Comparison of ENCODE assay signal across 22 cellular contexts in the genomic region with DNA sequence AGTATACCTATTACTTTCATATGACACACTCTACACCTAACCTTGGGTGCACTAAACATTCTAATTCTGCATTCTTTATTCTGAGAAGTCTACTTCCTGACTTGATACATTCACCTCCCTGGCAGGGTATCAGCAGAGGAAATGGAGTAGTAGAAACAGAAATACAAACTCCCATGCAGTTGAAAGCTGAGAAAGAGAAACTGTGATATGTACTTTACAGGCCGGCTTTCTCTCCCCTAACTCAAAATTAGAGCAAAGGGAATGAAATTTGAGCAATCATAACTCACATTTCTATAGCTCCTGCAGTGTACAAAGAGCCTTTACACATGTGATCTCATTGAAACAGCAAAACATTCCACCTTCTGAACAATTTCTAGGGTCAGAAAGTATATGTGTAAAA.
DNase-seq lines count a peak whose midpoint lies in the region; ATAC-seq, FAIRE-seq and TF ChIP-seq lines count a peak whose summit lies in the region.
"Had no signal": no experiment of that assay in that cellular context is flagged by ENCODE, and none has a peak within 500 bp of the region (broad histone marks: within the 10 kb centered on the region; RNA-seq: fewer than 3 reads in every experiment).

No MANE protein-coding gene starts in this region.

- H3K4me3 ChIP-seq in ascending aorta = no peak overlapping the region
- no peak overlapping the region for H3K4me3 ChIP-seq in fibroblast of villous mesenchyme (ENCODE audit: low read depth, low read length)
- H3K4me3 ChIP-seq in sigmoid colon = no peak overlapping the region
- no peak overlapping the region for H3K4me3 ChIP-seq in A673 (ENCODE audit: low read depth, low read length, poor library complexity, severe bottlenecking)
- H3K4me3 ChIP-seq: colonic mucosa had no signal

- intact Hi-C loops in ascending aorta (cut with DNase I) (loop anchor here (5.0 kb wide), 1 partner anchor 34 kb away; no protein-coding TSS in a partner anchor), sigmoid colon (cut with DNase I) (loop anchor here (5.0 kb wide), 1 partner anchor 184 kb away; no protein-coding TSS in a partner anchor), A673 (cut with micrococcal nuclease; ENCODE audit: unreplicated experiment) (no loop called here)

- H3K9me3 Mint-ChIP-seq in HFFc6 = no peaks in the 10 kb centered on the region
- H3K9me3 Mint-ChIP-seq: IgD-negative memory B cell had no signal

- no peaks in the 10 kb centered on the region for H3K36me3 ChIP-seq in ascending aorta
- no peaks in the 10 kb centered on the region for H3K36me3 ChIP-seq in sigmoid colon
- H3K36me3 ChIP-seq in A673 (ENCODE audit: insufficient read depth, low read length, poor library complexity, severe bottlenecking) = no peaks in the 10 kb centered on the region
- H3K36me3 ChIP-seq: colonic mucosa had no signal

- no peak for ATAC-seq in GM18858 (IDR thresholded peaks at IDR 0.05; ENCODE audit: unreplicated experiment)

- H3K27ac ChIP-seq in ascending aorta = peak overlapping the region; percentile 72 to 87
- peak overlapping the region in 3 of 4 donors; percentile 25 to 49 (median 40) for H3K27ac ChIP-seq in sigmoid colon
- no peak overlapping the region for H3K27ac ChIP-seq in A673 (ENCODE audit: low read depth, low read length, poor library complexity, severe bottlenecking)
- H3K27ac ChIP-seq: colonic mucosa, epithelial cell of prostate had no signal

- H3K27me3 ChIP-seq in ascending aorta = no peaks in the 10 kb centered on the region
- H3K27me3 ChIP-seq in sigmoid colon = no peaks in the 10 kb centered on the region
- no peaks in the 10 kb centered on the region for H3K27me3 ChIP-seq in A673 (replicated peaks; ENCODE audit: insufficient read depth, low read depth, low read length, poor library complexity)
- H3K27me3 ChIP-seq: colonic mucosa had no signal

- H3K4me1 Mint-ChIP-seq in HFFc6 (ENCODE audit: low read depth) = peaks cover 62% of the 10 kb centered on the region
- H3K4me1 Mint-ChIP-seq: IgD-negative memory B cell had no signal

- 71 to 90% methylated on average over 1 of the region's 1 CpG for WGBS in sigmoid colon, 2 donors

- DNase-seq in HFFc6 = no peak
- DNase-seq in ascending aorta (ENCODE audit: low spot score in 2 of 2) = no peak
- peak; percentile 17 for DNase-seq in fibroblast of villous mesenchyme (ENCODE audit: low read depth)
- DNase-seq in sigmoid colon = no peak
- DNase-seq in D721Med (ENCODE audit: insufficient read length, low spot score) = no peak
- DNase-seq in GM19238 (ENCODE audit: insufficient read length, low spot score) = no peak
- no peak for DNase-seq in A673 (ENCODE audit: low spot score)
- DNase-seq: activated effector memory CD4-positive, alpha-beta T cell treated with anti-CD3 and anti-CD28 coated beads, Interleukin-2, amount 50 U/mL, for 16 hours; amniotic stem cell; GDM1; midbrain; NCI-H2081; NCI-H510A treated with DMSO at 0.1 percent for 48 hours; stimulated activated CD4-positive, alpha-beta T cell treated with anti-CD3 and anti-CD28 coated beads, Interleukin-2, amount 100 ng/mL, for 48 hours; substantia nigra; T1000 had no signal

- TF ChIP-seq EP300 in sigmoid colon (IDR thresholded peaks at IDR 0.05) = no peak

- no peak for TF ChIP-seq CTCF in HFFc6 (IDR thresholded peaks at IDR 0.05)
- no peak for TF ChIP-seq CTCF in ascending aorta (IDR thresholded peaks at IDR 0.05)
- no peak for TF ChIP-seq CTCF in fibroblast of villous mesenchyme (IDR thresholded peaks at IDR 0.05; ENCODE audit: insufficient read depth, low read depth, low read length)
- no peak for TF ChIP-seq CTCF in sigmoid colon (IDR thresholded peaks at IDR 0.05)
- TF ChIP-seq CTCF in D721Med (IDR thresholded peaks at IDR 0.05; ENCODE audit: insufficient read depth, missing control alignments) = no peak
- no peak for TF ChIP-seq CTCF in A673 (conservative IDR thresholded peaks at IDR 0.05; ENCODE audit: low read depth, low read length)

- no peaks in the 10 kb centered on the region for H3K9me3 ChIP-seq in ascending aorta
- H3K9me3 ChIP-seq in sigmoid colon = no peaks in the 10 kb centered on the region
- H3K9me3 ChIP-seq in A673 (ENCODE audit: low read depth, low read length, poor library complexity, severe bottlenecking) = no peaks in the 10 kb centered on the region
- H3K9me3 ChIP-seq: colonic mucosa had no signal

- POLR2A ChIA-PET in A673 (lab: Charles Lee; ENCODE audit: low non-redundant PET) = no interaction called here

- CTCF ChIA-PET in A673 (lab: Charles Lee) = interaction anchor here (1.2 kb wide), 1 partner anchor 250 kb away, joined by 4 read pairs; no protein-coding TSS in a partner anchor

- no peak overlapping the region for H3K4me3 Mint-ChIP-seq in HFFc6
- H3K4me3 Mint-ChIP-seq: B cell, IgD-negative memory B cell had no signal

- no peaks in the 10 kb centered on the region for H3K27me3 Mint-ChIP-seq in HFFc6 (ENCODE audit: insufficient read depth)
- H3K27me3 Mint-ChIP-seq: B cell, IgD-negative memory B cell had no signal

- H3K27ac Mint-ChIP-seq in HFFc6 = peak overlapping the region; percentile 73
- H3K27ac Mint-ChIP-seq: B cell, IgD-negative memory B cell had no signal

- peaks cover 10 to 50% of the 10 kb centered on the region in 2 donors for H3K4me1 ChIP-seq in ascending aorta
- H3K4me1 ChIP-seq in sigmoid colon = peaks cover 0 to 35% (median 27%) of the 10 kb centered on the region in 4 donors
- peaks cover 14% of the 10 kb centered on the region for H3K4me1 ChIP-seq in A673 (ENCODE audit: insufficient read depth, low read length, poor library complexity, severe bottlenecking)
- H3K4me1 ChIP-seq: colonic mucosa had no signal

- H3K36me3 Mint-ChIP-seq in HFFc6 (ENCODE audit: low read depth) = no peaks in the 10 kb centered on the region
- H3K36me3 Mint-ChIP-seq: IgD-negative memory B cell had no signal

- TF ChIP-seq POLR2A in sigmoid colon (IDR thresholded peaks at IDR 0.05) = no peak

- FAIRE-seq in D721Med (lab: Jason Lieb, UNC) = no peak
- FAIRE-seq: GM12892 had no signal

- no TSS peak for BruUV-seq in A673 (replicated peaks; lab: Mats Ljungman, UMichigan)
